Comparison of ENCODE assay signal across 14 cellular contexts in genomic region chr18:41121116-41121826, GRCh38.
DNase-seq lines count a peak whose midpoint lies in the region; ATAC-seq and TF ChIP-seq lines count a peak whose summit lies in the region.
"Had no signal": no experiment of that assay in that cellular context is flagged by ENCODE, and none has a peak within 500 bp of the region (broad histone marks: within the 10 kb centered on the region; RNA-seq: fewer than 3 reads in every experiment).

No MANE protein-coding gene starts in this region.

- H3K4me1 ChIP-seq in RWPE2 (ENCODE audit: insufficient read depth, poor library complexity, severe bottlenecking) (peaks cover 20% of the 10 kb centered on the region), prostate gland (replicated peaks) (no peaks in the 10 kb centered on the region)
- H3K4me1 ChIP-seq: BE2C had no signal

- no peak for TF ChIP-seq POLR2A in prostate gland (IDR thresholded peaks at IDR 0.05)

- WGBS in prostate gland, result 52% methylated on average over 4 of the region's 4 CpGs

- TF ChIP-seq CTCF in RWPE2 (IDR thresholded peaks at IDR 0.05; ENCODE audit: poor library complexity, severe bottlenecking) (no peak), prostate gland (IDR thresholded peaks at IDR 0.05) (no peak)

- H3K27me3 ChIP-seq in RWPE2 (ENCODE audit: insufficient read depth, poor library complexity, severe bottlenecking), result no peaks in the 10 kb centered on the region
- no peaks in the 10 kb centered on the region for H3K27me3 ChIP-seq in prostate gland (replicated peaks; ENCODE audit: insufficient read depth)
- H3K27me3 ChIP-seq: BE2C had no signal

- H3K9me3 ChIP-seq in RWPE2 (ENCODE audit: severe bottlenecking) (no peaks in the 10 kb centered on the region), prostate gland (no peaks in the 10 kb centered on the region)
- H3K9me3 ChIP-seq: BE2C had no signal

- DNase-seq in GM04503 (ENCODE audit: low read depth) (peak; percentile 54), RWPE2 (ENCODE audit: low spot score) (no peak), epithelial cell of prostate (ENCODE audit: low read depth, low spot score) (no peak), prostate gland (ENCODE audit: low spot score) (peak; percentile 4), AG08396 (ENCODE audit: low spot score) (no peak), GM19240 (ENCODE audit: insufficient read length, low spot score) (no peak), HUDEP-2 (lab: John Stamatoyannopoulos, UW; ENCODE audit: unreplicated experiment in 76 of 76) (no peak)
- DNase-seq: activated CD4-positive, alpha-beta T cell treated with anti-CD3 and anti-CD28 coated beads, Interleukin-2, amount 50 U/mL, for 48 hours; activated T-cell treated with anti-CD3 and anti-CD28 coated beads, Interleukin-2, amount 50 U/mL, for 4 hours; BE2C; NCI-H1694 treated with DMSO at 0.1 percent for 48 hours; NCI-H524; stimulated activated naive CD4-positive, alpha-beta T cell treated with Interleukin-2 at 50 U/mL for 16 hours had no signal

- ATAC-seq in RWPE2 (ENCODE audit: low read depth), result peak; percentile 81
- ATAC-seq in GM19455 (IDR thresholded peaks at IDR 0.05; ENCODE audit: unreplicated experiment), result no peak
- ATAC-seq: activated T-cell treated with anti-CD3 and anti-CD28 coated beads, Interleukin-2, amount 50 U/mL, for 4 hours had no signal

- H3K4me3 ChIP-seq in RWPE2 (ENCODE audit: severe bottlenecking) (no peak overlapping the region), prostate gland (no peak overlapping the region)

- H3K27ac ChIP-seq in RWPE2 (ENCODE audit: poor library complexity, severe bottlenecking), result peak overlapping the region; percentile 42
- peak overlapping the region; percentile 29 for H3K27ac ChIP-seq in epithelial cell of prostate
- H3K27ac ChIP-seq in prostate gland, result no peak overlapping the region

- H3K36me3 ChIP-seq in RWPE2 (ENCODE audit: low read depth) (no peaks in the 10 kb centered on the region), prostate gland (no peaks in the 10 kb centered on the region)
- H3K36me3 ChIP-seq: BE2C had no signal

- intact Hi-C loops in prostate gland (cut with DNase I), result no loop called here

Comparison
In these comparisons a context has a peak if more than half of its experiments do, and no peak if none do; other contexts are left out.
1. DNase-seq: peak in GM04503 (single experiment) and prostate gland (single experiment); none in RWPE2 (single experiment), epithelial cell of prostate (single experiment), AG08396 (single experiment), GM19240 (single experiment) and HUDEP-2 (0 of 76).
2. H3K27ac ChIP-seq: peak in RWPE2 (single experiment) and epithelial cell of prostate (single experiment); none in prostate gland (0 of 2).